ENCODE assay signal across 17 cellular contexts in the genomic region with DNA sequence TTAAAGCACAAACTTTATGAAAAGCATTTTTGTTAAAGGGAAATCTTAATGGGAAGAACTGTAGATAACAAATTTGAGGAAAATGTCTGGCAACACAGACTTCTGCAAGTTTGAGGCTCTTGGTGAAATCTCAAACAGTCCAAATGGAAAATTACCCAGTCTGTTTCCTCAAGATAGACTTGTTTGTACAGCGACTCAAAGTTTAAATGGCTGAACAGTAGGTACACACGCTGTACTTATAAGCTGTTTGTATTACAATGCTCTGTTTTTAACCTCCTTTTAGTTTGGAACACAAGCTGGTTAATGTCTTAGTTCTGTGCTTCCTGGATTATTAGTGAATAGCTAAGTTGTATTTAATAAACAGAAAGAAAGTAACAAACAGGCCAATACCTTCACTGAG.
DNase-seq lines count a peak whose midpoint lies in the region; ATAC-seq and TF ChIP-seq lines count a peak whose summit lies in the region.
"Had no signal": no experiment of that assay in that cellular context is flagged by ENCODE, and none has a peak within 500 bp of the region (broad histone marks: within the 10 kb centered on the region; RNA-seq: fewer than 3 reads in every experiment).

No MANE protein-coding gene starts in this region.

- peak overlapping the region; percentile 44 to 52 for H3K27ac ChIP-seq in breast epithelium
- H3K27ac ChIP-seq in right cardiac atrium (ENCODE audit: low read length) = no peak overlapping the region
- H3K27ac ChIP-seq in gastrocnemius medialis = peak overlapping the region; percentile 4 to 62 (median 36)
- H3K27ac ChIP-seq: SK-N-MC, WERI-Rb-1 had no signal

- H3K4me3 Mint-ChIP-seq in activated CD4-positive, alpha-beta memory T cell treated with anti-CD3 and anti-CD28 coated beads for 36 hours = no peak overlapping the region
- H3K4me3 Mint-ChIP-seq: activated CD8-positive, alpha-beta memory T cell treated with anti-CD3 and anti-CD28 coated beads, Interleukin-2, amount 10 ng/mL, durations not matched to agents 7 days and 5 days; activated naive CD4-positive, alpha-beta T cell treated with anti-CD3 and anti-CD28 coated beads, Interleukin-2, amount 50 U/mL, for 24 hours; naive B cell had no signal

- no peaks in the 10 kb centered on the region for H3K27me3 ChIP-seq in breast epithelium
- no peaks in the 10 kb centered on the region for H3K27me3 ChIP-seq in right cardiac atrium (ENCODE audit: control insufficient read depth, insufficient read depth)
- H3K27me3 ChIP-seq in gastrocnemius medialis = no peaks in the 10 kb centered on the region

- intact Hi-C loops in breast epithelium (cut with DNase I; ENCODE audit: low total_unique reads) (no loop called here), right cardiac atrium (cut with DNase I) (no loop called here), gastrocnemius medialis (cut with DNase I; ENCODE audit: low total_unique reads) (no loop called here)
- intact Hi-C loops in activated CD4-positive, alpha-beta memory T cell treated with anti-CD3 and anti-CD28 coated beads for 36 hours (cut with micrococcal nuclease) = no loop called here

- peaks cover 4% of the 10 kb centered on the region for H3K36me3 Mint-ChIP-seq in activated CD4-positive, alpha-beta memory T cell treated with anti-CD3 and anti-CD28 coated beads for 36 hours
- H3K36me3 Mint-ChIP-seq: activated naive CD4-positive, alpha-beta T cell treated with anti-CD3 and anti-CD28 coated beads, Interleukin-2, amount 50 U/mL, for 24 hours had no signal

- no peaks in the 10 kb centered on the region for H3K9me3 ChIP-seq in breast epithelium
- H3K9me3 ChIP-seq in right cardiac atrium (ENCODE audit: control insufficient read depth, low read length) = no peaks in the 10 kb centered on the region
- H3K9me3 ChIP-seq in gastrocnemius medialis = no peaks in the 10 kb centered on the region
- H3K9me3 ChIP-seq: Caco-2 had no signal

- ATAC-seq in right cardiac atrium = peak; percentile 76 to 82
- ATAC-seq in gastrocnemius medialis = no peak
- ATAC-seq: activated CD8-positive, alpha-beta memory T cell treated with anti-CD3 and anti-CD28 coated beads, Interleukin-2, amount 10 ng/mL, durations not matched to agents 7 days and 5 days had no signal

- no peaks in the 10 kb centered on the region for H3K4me1 ChIP-seq in breast epithelium
- H3K4me1 ChIP-seq in right cardiac atrium (ENCODE audit: control insufficient read depth, insufficient read depth, low read length) = peaks cover 5% of the 10 kb centered on the region
- H3K4me1 ChIP-seq in gastrocnemius medialis = peaks cover 12 to 32% of the 10 kb centered on the region in 2 donors

- in situ Hi-C loops in gastrocnemius medialis (cut with MboI; ENCODE audit: low sequenced_read_pairs in 4 of 4) = no loop called here

- peaks cover 5% of the 10 kb centered on the region for H3K9me3 Mint-ChIP-seq in activated CD4-positive, alpha-beta memory T cell treated with anti-CD3 and anti-CD28 coated beads for 36 hours
- H3K9me3 Mint-ChIP-seq: activated naive CD4-positive, alpha-beta T cell treated with anti-CD3 and anti-CD28 coated beads, Interleukin-2, amount 50 U/mL, for 24 hours had no signal

- WGBS in right cardiac atrium = 27% methylated on average over 2 of the region's 2 CpGs

- H3K4me3 ChIP-seq in breast epithelium (no peak overlapping the region), right cardiac atrium (ENCODE audit: low read length) (no peak overlapping the region), gastrocnemius medialis (peak overlapping the region in 1 of 4 donors; percentile 6)
- H3K4me3 ChIP-seq: SK-N-MC had no signal

- TF ChIP-seq POLR2A in breast epithelium (IDR thresholded peaks at IDR 0.05) (no peak), gastrocnemius medialis (IDR thresholded peaks at IDR 0.05) (no peak)

- DNase-seq in DMS53 treated with DMSO at 0.1 percent for 48 hours (lab: John Stamatoyannopoulos, UW; ENCODE audit: unreplicated experiment) = peak; percentile 32
- DNase-seq in breast epithelium (ENCODE audit: low spot score in 2 of 2) = no peak
- no peak for DNase-seq in right cardiac atrium
- DNase-seq in gastrocnemius medialis = no peak
- no peak for DNase-seq in activated CD4-positive, alpha-beta memory T cell treated with anti-CD3 and anti-CD28 coated beads for 36 hours
- DNase-seq in activated T-cell treated with anti-CD3 and anti-CD28 coated beads, Interleukin-2, amount 50 U/mL, for 48 hours = no peak
- DNase-seq in HK-2 (ENCODE audit: unreplicated experiment) = no peak
- no peak for DNase-seq in T1000 (lab: John Stamatoyannopoulos, UW)
- DNase-seq: activated CD8-positive, alpha-beta memory T cell treated with anti-CD3 and anti-CD28 coated beads, Interleukin-2, amount 10 ng/mL, durations not matched to agents 7 days and 5 days; Kasumi-1; naive B cell; NCI-H2081 treated with DMSO at 0.1 percent for 48 hours; NK-92 treated with Interleukin-12 subunit alpha and Interleukin-12 subunit beta, amount 100 ng/mL, for 24 hours; WERI-Rb-1 had no signal

- POLR2A ChIA-PET in activated CD4-positive, alpha-beta memory T cell treated with anti-CD3 and anti-CD28 coated beads for 36 hours (lab: Charles Lee) = interaction anchor here (1.0 to 5.3 kb wide), 3 partner anchors 20 to 218 kb away, joined by 3 to 83 read pairs (median 4); no protein-coding TSS in a partner anchor

- no peaks in the 10 kb centered on the region for H3K36me3 ChIP-seq in breast epithelium
- no peaks in the 10 kb centered on the region for H3K36me3 ChIP-seq in gastrocnemius medialis
- H3K36me3 ChIP-seq: WERI-Rb-1 had no signal

- CTCF ChIA-PET in activated CD4-positive, alpha-beta memory T cell treated with anti-CD3 and anti-CD28 coated beads for 36 hours (lab: Charles Lee) = interaction anchor here (0.9 to 3.2 kb wide), 3 partner anchors 15 to 249 kb away, joined by 3 to 34 read pairs (median 14); no protein-coding TSS in a partner anchor

- peaks cover 32% of the 10 kb centered on the region for H3K4me1 Mint-ChIP-seq in activated CD4-positive, alpha-beta memory T cell treated with anti-CD3 and anti-CD28 coated beads for 36 hours (ENCODE audit: low read depth)
- H3K4me1 Mint-ChIP-seq: naive B cell had no signal

- no peak for TF ChIP-seq CTCF in breast epithelium (IDR thresholded peaks at IDR 0.05)
- TF ChIP-seq CTCF in gastrocnemius medialis (IDR thresholded peaks at IDR 0.05 in 4 of 5, conservative IDR thresholded peaks at IDR 0.05 in 1 of 5) = no peak

- H3K27ac Mint-ChIP-seq in activated CD4-positive, alpha-beta memory T cell treated with anti-CD3 and anti-CD28 coated beads for 36 hours = no peak overlapping the region
- H3K27ac Mint-ChIP-seq: activated CD8-positive, alpha-beta memory T cell treated with anti-CD3 and anti-CD28 coated beads, Interleukin-2, amount 10 ng/mL, durations not matched to agents 7 days and 5 days; activated naive CD4-positive, alpha-beta T cell treated with anti-CD3 and anti-CD28 coated beads, Interleukin-2, amount 50 U/mL, for 24 hours; naive B cell had no signal

- H3K27me3 Mint-ChIP-seq in activated CD4-positive, alpha-beta memory T cell treated with anti-CD3 and anti-CD28 coated beads for 36 hours = peaks cover 2% of the 10 kb centered on the region
- H3K27me3 Mint-ChIP-seq: activated CD8-positive, alpha-beta memory T cell treated with anti-CD3 and anti-CD28 coated beads, Interleukin-2, amount 10 ng/mL, durations not matched to agents 7 days and 5 days; activated naive CD4-positive, alpha-beta T cell treated with anti-CD3 and anti-CD28 coated beads, Interleukin-2, amount 50 U/mL, for 24 hours had no signal

Comparison
In these comparisons a context has a peak if more than half of its experiments do, and no peak if none do; other contexts are left out.
1. ATAC-seq: peak in right cardiac atrium (2 of 2); none in gastrocnemius medialis (0 of 2).